29 cellular contexts compared by ENCODE assay signal in genomic region chr17:2899911-2900310, GRCh38.
DNase-seq lines count a peak whose midpoint lies in the region; ATAC-seq, FAIRE-seq and TF ChIP-seq lines count a peak whose summit lies in the region.
"Had no signal": no experiment of that assay in that cellular context is flagged by ENCODE, and none has a peak within 500 bp of the region (broad histone marks: within the 10 kb centered on the region; RNA-seq: fewer than 3 reads in every experiment).

No MANE protein-coding gene starts in this region.

- H3K4me3 ChIP-seq in colonic mucosa (no peak overlapping the region), pancreas (no peak overlapping the region)
- H3K4me3 ChIP-seq: cardiac muscle cell, dorsolateral prefrontal cortex, right atrium auricular region, thyroid gland had no signal

- H3K9ac ChIP-seq in colonic mucosa (ENCODE audit: low read depth in 2 of 2, low read length in 2 of 2): no peak overlapping the region

- 8 to 13% methylated on average over 8 of the region's 8 CpGs for WGBS in pancreas, 2 donors

- DNase-seq in DMS53 treated with DMSO at 0.1 percent for 48 hours (lab: John Stamatoyannopoulos, UW; ENCODE audit: unreplicated experiment): peak; percentile 94
- DNase-seq in NCI-H1105 (lab: John Stamatoyannopoulos, UW): peak; percentile 60
- peak; percentile 60 for DNase-seq in colonic mucosa
- peak; percentile 73 to 87 (median 82) for DNase-seq in pancreas
- DNase-seq in DMS153 treated with DMSO at 0.1 percent for 48 hours (lab: John Stamatoyannopoulos, UW; ENCODE audit: unreplicated experiment): no peak
- DNase-seq in D721Med (ENCODE audit: insufficient read length, low spot score): no peak
- DNase-seq in 8988T: no peak
- no peak for DNase-seq in T-helper 1 cell
- DNase-seq: activated CD4-positive, alpha-beta T cell treated with anti-CD3 and anti-CD28 coated beads, Interleukin-2, amount 10 ng/mL, durations not matched to agents 24 days and 14 days; activated CD8-positive, alpha-beta memory T cell treated with anti-CD3 and anti-CD28 coated beads, Interleukin-2, amount 50 U/mL, for 4 hours; amniotic stem cell; CD8-positive, alpha-beta T cell; foreskin keratinocyte; hypothalamus; midbrain; NCI-H187; NCI-H524 treated with DMSO at 0.1 percent for 48 hours; OCI-M1; SHP77; stimulated activated CD4-positive, alpha-beta T cell treated with anti-CD3 and anti-CD28 coated beads, Interleukin-15, amount 100 ng/mL, for 24 hours; thyroid gland had no signal

- no peaks in the 10 kb centered on the region for H3K27me3 ChIP-seq in colonic mucosa
- no peaks in the 10 kb centered on the region for H3K27me3 ChIP-seq in pancreas
- H3K27me3 ChIP-seq: cardiac muscle cell, foreskin keratinocyte, right atrium auricular region, thyroid gland had no signal

- ATAC-seq in pancreas: peak; percentile 29 to 55 (median 48)
- ATAC-seq: CD8-positive, alpha-beta T cell; foreskin keratinocyte; stimulated activated effector memory CD8-positive, alpha-beta T cell treated with anti-CD3 and anti-CD28 coated beads, Interleukin-12 subunit alpha, Interleukin-12 subunit beta, amount 100 ng/mL, for 72 hours had no signal

- no peaks in the 10 kb centered on the region for H3K4me1 ChIP-seq in colonic mucosa
- H3K4me1 ChIP-seq in pancreas: peaks cover 58 to 82% (median 64%) of the 10 kb centered on the region in 3 donors
- H3K4me1 ChIP-seq: foreskin keratinocyte had no signal

- no peak for FAIRE-seq in pancreas (lab: Jason Lieb, UNC)
- FAIRE-seq in D721Med (lab: Jason Lieb, UNC): no peak
- FAIRE-seq: GM18507, HTR-8/SVneo, keratinocyte had no signal

- intact Hi-C loops in colonic mucosa (cut with DNase I): no loop called here
- intact Hi-C loops in pancreas (cut with DNase I): loop anchor here in 1 of 3 donors (10.0 kb wide), 1 partner anchor 45 kb away; no protein-coding TSS in a partner anchor

- no peaks in the 10 kb centered on the region for H3K36me3 ChIP-seq in colonic mucosa
- no peaks in the 10 kb centered on the region for H3K36me3 ChIP-seq in pancreas
- H3K36me3 ChIP-seq: cardiac muscle cell, right atrium auricular region, thyroid gland had no signal

- H3K9me3 ChIP-seq in colonic mucosa (no peaks in the 10 kb centered on the region), pancreas (no peaks in the 10 kb centered on the region)
- H3K9me3 ChIP-seq: right atrium auricular region, thyroid gland had no signal

- H3K27ac ChIP-seq in colonic mucosa (peak overlapping the region; percentile 33), pancreas (peak overlapping the region; percentile 60 to 90 (median 80))
- H3K27ac ChIP-seq: cardiac muscle cell, dorsolateral prefrontal cortex, epithelial cell of prostate, foreskin keratinocyte, thyroid gland had no signal

- no peak for TF ChIP-seq CTCF in colonic mucosa (IDR thresholded peaks at IDR 0.05)
- TF ChIP-seq CTCF in pancreas (IDR thresholded peaks at IDR 0.05): no peak
- no peak for TF ChIP-seq CTCF in D721Med (IDR thresholded peaks at IDR 0.05; ENCODE audit: insufficient read depth, missing control alignments)

Comparison
In these comparisons a context has a peak if more than half of its experiments do, and no peak if none do; other contexts are left out.
1. DNase-seq: peak in DMS53 treated with DMSO at 0.1 percent for 48 hours (single experiment), NCI-H1105 (single experiment), colonic mucosa (single experiment) and pancreas (6 of 6); none in DMS153 treated with DMSO at 0.1 percent for 48 hours (single experiment), D721Med (single experiment), 8988T (single experiment) and T-helper 1 cell (0 of 5).